Comparison of ENCODE assay signal across 10 cellular contexts in the genomic region with DNA sequence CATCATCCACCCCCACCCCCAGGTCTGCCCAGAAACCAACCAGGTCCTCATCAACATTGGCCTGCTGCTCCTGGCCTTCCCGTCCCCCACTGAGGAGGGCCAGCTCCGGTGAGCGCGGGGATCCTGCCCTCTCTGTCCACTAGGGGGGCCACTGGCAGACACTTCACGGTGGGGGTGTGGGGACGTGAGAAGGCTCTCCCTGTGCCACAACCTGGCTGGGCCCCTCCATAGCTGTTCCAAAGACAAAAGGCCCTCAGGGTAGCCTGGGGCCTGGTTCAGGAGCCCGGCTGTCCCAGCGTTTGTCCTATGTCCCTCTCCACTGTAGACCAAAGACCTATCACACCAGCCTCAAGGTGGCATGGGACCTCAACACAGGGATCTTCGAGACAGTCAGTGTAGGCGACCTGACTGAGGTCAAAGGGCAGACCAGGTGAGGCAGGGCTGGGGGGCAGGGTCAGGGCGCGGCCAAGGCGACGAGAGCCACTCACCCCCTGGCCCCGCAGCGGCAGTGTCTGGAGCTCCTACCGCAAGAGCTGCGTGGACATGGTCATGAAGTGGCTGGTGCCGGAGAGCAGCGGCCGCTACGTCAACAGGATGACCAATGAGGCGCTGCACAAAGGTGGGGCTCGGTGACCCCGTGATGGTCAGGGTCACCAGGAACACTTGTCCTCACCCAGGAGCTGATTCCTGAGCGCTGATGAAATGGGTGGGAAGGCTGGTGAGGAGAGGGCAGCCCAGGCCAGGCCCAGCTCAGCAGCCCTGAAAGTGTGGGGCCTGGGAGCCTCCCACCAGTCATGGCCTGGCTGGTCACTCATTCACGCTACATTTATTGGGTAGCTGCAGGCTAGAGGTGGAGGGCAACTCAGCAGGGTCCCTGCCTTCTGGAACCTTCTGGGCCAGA. TPM values are rescaled to one million over a fixed set of nuclear protein-coding genes. Genes with fewer than 3 reads are reported as not detected.
DNase-seq lines count a peak whose midpoint lies in the region; ATAC-seq and TF ChIP-seq lines count a peak whose summit lies in the region.
"Had no signal": no experiment of that assay in that cellular context is flagged by ENCODE, and none has a peak within 500 bp of the region (broad histone marks: within the 10 kb centered on the region; RNA-seq: fewer than 3 reads in every experiment).

No MANE protein-coding gene starts in this region.

- H3K27ac Mint-ChIP-seq in activated CD8-positive, alpha-beta T cell treated with anti-CD3 and anti-CD28 coated beads, Interleukin-2, amount 10 ng/mL, durations not matched to agents 7 days and 5 days = no peak overlapping the region

- H3K36me3 Mint-ChIP-seq in activated CD8-positive, alpha-beta T cell treated with anti-CD3 and anti-CD28 coated beads, Interleukin-2, amount 10 ng/mL, durations not matched to agents 7 days and 5 days (ENCODE audit: low read depth) = peaks cover 45% of the 10 kb centered on the region

- no peaks in the 10 kb centered on the region for H3K9me3 Mint-ChIP-seq in activated CD8-positive, alpha-beta T cell treated with anti-CD3 and anti-CD28 coated beads, Interleukin-2, amount 10 ng/mL, durations not matched to agents 7 days and 5 days (ENCODE audit: insufficient read depth)

- H3K4me3 ChIP-seq in AG04450 (ENCODE audit: low read depth, low read length) (no peak overlapping the region), kidney epithelial cell (ENCODE audit: low read depth, low read length) (no peak overlapping the region)

- POLR2A ChIA-PET in AG04450 (lab: Yijun Ruan, JAX) = interaction anchor here (0.6 kb wide), 2 partner anchors 84 to 163 kb away, joined by 4 read pairs; no protein-coding TSS in a partner anchor
- POLR2A ChIA-PET in activated CD8-positive, alpha-beta T cell treated with anti-CD3 and anti-CD28 coated beads, Interleukin-2, amount 10 ng/mL, durations not matched to agents 7 days and 5 days (lab: Charles Lee) = interaction anchor here (1.1 kb wide), 2 partner anchors 46 to 72 kb away, joined by 3 to 5 read pairs; a partner anchor contains a TSS

- peak; percentile 54 for ATAC-seq in activated CD8-positive, alpha-beta T cell treated with anti-CD3 and anti-CD28 coated beads, Interleukin-2, amount 10 ng/mL, durations not matched to agents 7 days and 5 days
- ATAC-seq in GM19455 (IDR thresholded peaks at IDR 0.05; ENCODE audit: unreplicated experiment) (no peak), GM21786 (IDR thresholded peaks at IDR 0.05; ENCODE audit: unreplicated experiment) (no peak)

- H3K9me3 ChIP-seq in AG04450 (ENCODE audit: control insufficient read depth, insufficient read depth, low read length) = no peaks in the 10 kb centered on the region; the same call in 1 of the 2 replicates

- H3K27me3 Mint-ChIP-seq in activated CD8-positive, alpha-beta T cell treated with anti-CD3 and anti-CD28 coated beads, Interleukin-2, amount 10 ng/mL, durations not matched to agents 7 days and 5 days (ENCODE audit: low read depth) = no peaks in the 10 kb centered on the region

- H3K27me3 ChIP-seq in AG04450 (ENCODE audit: control insufficient read depth, insufficient read depth, low read length) (no peaks in the 10 kb centered on the region), kidney epithelial cell (ENCODE audit: control insufficient read depth, insufficient read depth, low read length) (no peaks in the 10 kb centered on the region)

- no peak for DNase-seq in AG04450 (ENCODE audit: low read depth, low spot score)
- no peak for DNase-seq in GM13977 (ENCODE audit: low spot score)
- DNase-seq in activated CD8-positive, alpha-beta T cell treated with anti-CD3 and anti-CD28 coated beads, Interleukin-2, amount 10 ng/mL, durations not matched to agents 7 days and 5 days = peak; percentile 43
- no peak for DNase-seq in kidney epithelial cell (ENCODE audit: low read depth)
- DNase-seq in cerebellar nuclear complex (lab: John Stamatoyannopoulos, UW) = no peak
- no peak for DNase-seq in SHP77 treated with DMSO at 0.1 percent for 48 hours (lab: John Stamatoyannopoulos, UW)
- DNase-seq: GDM1, NCI-H187 had no signal

- in situ Hi-C loops in GM13977 (cut with MboI; ENCODE audit: low pct_unique_long_range_greater_than_20kb, low sequenced_read_pairs, unreplicated experiment) = no loop called here

- peaks cover 8% of the 10 kb centered on the region for H3K4me1 Mint-ChIP-seq in activated CD8-positive, alpha-beta T cell treated with anti-CD3 and anti-CD28 coated beads, Interleukin-2, amount 10 ng/mL, durations not matched to agents 7 days and 5 days (ENCODE audit: low read depth)

- no peaks in the 10 kb centered on the region for H3K36me3 ChIP-seq in kidney epithelial cell (ENCODE audit: control insufficient read depth, insufficient read depth, low read length)

- H3K27ac ChIP-seq in AG04450 (ENCODE audit: low read depth, low read length) = no peak overlapping the region

- CTCF ChIA-PET in AG04450 (lab: Charles Lee) = no interaction called here
- CTCF ChIA-PET in activated CD8-positive, alpha-beta T cell treated with anti-CD3 and anti-CD28 coated beads, Interleukin-2, amount 10 ng/mL, durations not matched to agents 7 days and 5 days (lab: Charles Lee) = interaction anchor here (1.1 to 2.0 kb wide), 5 partner anchors 21 to 99 kb away, joined by 3 to 6 read pairs (median 3); no protein-coding TSS in a partner anchor

- H3K4me3 Mint-ChIP-seq in activated CD8-positive, alpha-beta T cell treated with anti-CD3 and anti-CD28 coated beads, Interleukin-2, amount 10 ng/mL, durations not matched to agents 7 days and 5 days = no peak overlapping the region

- TF ChIP-seq CTCF in AG04450 (IDR thresholded peaks at IDR 0.05; ENCODE audit: low read depth, low read length) (peak; percentile 30), GM13977 (IDR thresholded peaks at IDR 0.05; ENCODE audit: extremely low read depth, insufficient read depth, missing control alignments) (peak; percentile 28), kidney epithelial cell (IDR thresholded peaks at IDR 0.05; ENCODE audit: insufficient read depth, low read length, poor library complexity, severe bottlenecking) (peak; percentile 30)

RNA-seq across cellular contexts. Expression of a gene that starts 7.9 kb away (rescaled TPM):
- 6.1 and 7.3 TPM in 2 replicates for polyA plus RNA-seq in AG04450 (2011; rRNA removed)
- 11.1 and 11.5 TPM in 2 replicates for polyA minus RNA-seq in AG04450 (2011; rRNA and poly(A)+ RNA removed)
- total RNA-seq in activated CD8-positive, alpha-beta T cell treated with anti-CD3 and anti-CD28 coated beads, Interleukin-2, amount 10 ng/mL, durations not matched to agents 7 days and 5 days = 100 to 1,000 TPM in 1 of 2 experiments, 10 to 100 TPM in 1; 90.1 to 104 TPM
- total RNA-seq in kidney epithelial cell = 23.7 and 37.2 TPM in 2 replicates

RNA-seq across cellular contexts. Expression of a gene that starts 22.0 kb away (rescaled TPM):
- polyA plus RNA-seq in AG04450 (2011; rRNA removed) = 2.8 and 3.4 TPM in 2 replicates
- 1.3 and 1.4 TPM in 2 replicates for polyA minus RNA-seq in AG04450 (2011; rRNA and poly(A)+ RNA removed)
- total RNA-seq in activated CD8-positive, alpha-beta T cell treated with anti-CD3 and anti-CD28 coated beads, Interleukin-2, amount 10 ng/mL, durations not matched to agents 7 days and 5 days = 1 to 10 TPM in 1 of 2 experiments, under 1 TPM in 1; 0.11 to 1.3 TPM
- not detected in 2 replicates for total RNA-seq in kidney epithelial cell

RNA-seq across cellular contexts. Expression of a gene that starts 45.9 kb away (rescaled TPM):
- 0.38 and 0.63 TPM in 2 replicates for polyA plus RNA-seq in AG04450 (2011; rRNA removed)
- 1.00 and 1.1 TPM in 2 replicates for polyA minus RNA-seq in AG04450 (2011; rRNA and poly(A)+ RNA removed)
- 10 to 100 TPM; 15.9 to 17.7 TPM for total RNA-seq in activated CD8-positive, alpha-beta T cell treated with anti-CD3 and anti-CD28 coated beads, Interleukin-2, amount 10 ng/mL, durations not matched to agents 7 days and 5 days
- total RNA-seq in kidney epithelial cell = 6.8 and 7.0 TPM in 2 replicates

RNA-seq across cellular contexts. Expression of a gene that starts 54.2 kb away (rescaled TPM):
- polyA plus RNA-seq in AG04450 (2011; rRNA removed) = 5.1 and 6.7 TPM in 2 replicates
- 7.0 and 13.7 TPM in 2 replicates for polyA minus RNA-seq in AG04450 (2011; rRNA and poly(A)+ RNA removed)
- total RNA-seq in activated CD8-positive, alpha-beta T cell treated with anti-CD3 and anti-CD28 coated beads, Interleukin-2, amount 10 ng/mL, durations not matched to agents 7 days and 5 days = 10 to 100 TPM; 27.8 to 28.9 TPM
- 26.5 and 32.0 TPM in 2 replicates for total RNA-seq in kidney epithelial cell

RNA-seq across cellular contexts. Expression of a gene that starts 54.3 kb away (rescaled TPM):
- polyA plus RNA-seq in AG04450 (2011; rRNA removed) = 0.12 and 0.17 TPM in 2 replicates
- 0.43 TPM in 1 of 2 replicates, not detected in the other for polyA minus RNA-seq in AG04450 (2011; rRNA and poly(A)+ RNA removed)
- 1 to 10 TPM; 4.2 to 5.0 TPM for total RNA-seq in activated CD8-positive, alpha-beta T cell treated with anti-CD3 and anti-CD28 coated beads, Interleukin-2, amount 10 ng/mL, durations not matched to agents 7 days and 5 days
- 1.7 and 2.5 TPM in 2 replicates for total RNA-seq in kidney epithelial cell
